Comparison of ENCODE assay signal across 10 cellular contexts in genomic region chr2:234147335-234147861, GRCh38.
A peak's percentile ranks its signal among the peaks of the same experiment; 100 is the strongest.
DNase-seq lines count a peak whose midpoint lies in the region; FAIRE-seq and TF ChIP-seq lines count a peak whose summit lies in the region.
"Had no signal": no experiment of that assay in that cellular context is flagged by ENCODE, and none has a peak within 500 bp of the region (broad histone marks: within the 10 kb centered on the region; RNA-seq: fewer than 3 reads in every experiment).

No MANE protein-coding gene starts in this region.

- H3K27me3 ChIP-seq in Peyer's patch: no peaks in the 10 kb centered on the region

- no peak for TF ChIP-seq CTCF in Peyer's patch (IDR thresholded peaks at IDR 0.05)

- FAIRE-seq in RCC 7860 (lab: Jason Lieb, UNC): peak; percentile 99
- FAIRE-seq: colon, GM18507, TTC549 had no signal

- H3K27ac ChIP-seq in Peyer's patch: no peak overlapping the region

- no peaks in the 10 kb centered on the region for H3K36me3 ChIP-seq in Peyer's patch

- no peaks in the 10 kb centered on the region for H3K9me3 ChIP-seq in Peyer's patch

- peak; percentile 27 for DNase-seq in CD1c-positive myeloid dendritic cell (ENCODE audit: extremely low spot score)
- peak; percentile 53 for DNase-seq in DMS79 treated with DMSO at 0.1 percent for 48 hours (lab: John Stamatoyannopoulos, UW)
- peak; percentile 99 for DNase-seq in RCC 7860 (ENCODE audit: low spot score)
- DNase-seq in islet precursor cell: peak; percentile 75
- DNase-seq in GM19238 (ENCODE audit: insufficient read length, low spot score): no peak
- no peak for DNase-seq in Peyer's patch
- no peak for DNase-seq in Kasumi-1 (lab: John Stamatoyannopoulos, UW)

- H3K4me1 ChIP-seq in Peyer's patch: peaks cover 0 to 8% (median 1%) of the 10 kb centered on the region in 4 donors

- no peak overlapping the region for H3K4me3 ChIP-seq in Peyer's patch

- TF ChIP-seq POLR2A in Peyer's patch (IDR thresholded peaks at IDR 0.05): no peak

Comparison
In these comparisons a context has a peak if more than half of its experiments do, and no peak if none do; other contexts are left out.
1. DNase-seq: peak in CD1c-positive myeloid dendritic cell (single experiment), DMS79 treated with DMSO at 0.1 percent for 48 hours (single experiment), RCC 7860 (single experiment) and islet precursor cell (single experiment); none in GM19238 (single experiment), Peyer's patch (0 of 3) and Kasumi-1 (0 of 2).